10 cellular contexts compared by ENCODE assay signal in the genomic region with DNA sequence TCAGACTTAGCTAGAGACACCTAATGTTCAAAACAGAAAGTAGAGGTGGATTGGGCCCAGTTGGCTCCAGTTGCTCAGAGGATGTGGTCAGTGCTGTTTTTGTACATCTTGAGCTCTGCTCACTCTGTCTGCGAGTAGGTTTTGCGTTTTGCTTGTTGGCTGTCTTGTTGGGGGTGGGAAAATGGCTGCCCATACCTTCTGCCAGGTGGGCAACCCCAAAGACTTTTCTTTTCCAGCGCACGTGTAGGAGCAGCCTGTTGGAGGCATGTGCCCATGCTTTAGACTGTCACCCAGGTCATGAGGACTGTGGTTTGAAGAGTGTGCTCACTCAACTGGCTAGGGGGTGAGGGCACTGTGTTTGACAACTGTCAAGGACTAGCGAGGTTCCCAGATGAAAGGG.
A peak's percentile ranks its signal among the peaks of the same experiment; 100 is the strongest.
DNase-seq lines count a peak whose midpoint lies in the region; ATAC-seq and TF ChIP-seq lines count a peak whose summit lies in the region.
"Had no signal": no experiment of that assay in that cellular context is flagged by ENCODE, and none has a peak within 500 bp of the region (broad histone marks: within the 10 kb centered on the region; RNA-seq: fewer than 3 reads in every experiment).

No MANE protein-coding gene starts in this region.

- no peaks in the 10 kb centered on the region for H3K27me3 Mint-ChIP-seq in osteocyte (ENCODE audit: unreplicated experiment)

- intact Hi-C loops in mucosa of descending colon (cut with DNase I, micrococcal nuclease) = no loop called here

- H3K4me1 ChIP-seq in mucosa of descending colon (ENCODE audit: low read depth) = no peaks in the 10 kb centered on the region

- in situ Hi-C loops in brain microvascular endothelial cell (cut with HindIII; ENCODE audit: low pct_ligation_motif_present, low sequenced_read_pairs) = no loop called here

- H3K4me1 Mint-ChIP-seq in osteocyte (ENCODE audit: unreplicated experiment) = no peaks in the 10 kb centered on the region

- no peak overlapping the region for H3K27ac Mint-ChIP-seq in osteocyte (ENCODE audit: unreplicated experiment)

- H3K36me3 ChIP-seq in mucosa of descending colon (ENCODE audit: low read depth) = no peaks in the 10 kb centered on the region
- H3K36me3 ChIP-seq in brain microvascular endothelial cell (replicated peaks) = no peaks in the 10 kb centered on the region
- H3K36me3 ChIP-seq: WERI-Rb-1 had no signal

- no peaks in the 10 kb centered on the region for H3K36me3 Mint-ChIP-seq in osteocyte (ENCODE audit: unreplicated experiment)

- TF ChIP-seq CTCF in mucosa of descending colon (IDR thresholded peaks at IDR 0.05) (no peak), osteocyte (IDR thresholded peaks at IDR 0.05) (no peak), brain microvascular endothelial cell (IDR thresholded peaks at IDR 0.05; ENCODE audit: low read depth, low read length, missing control alignments) (no peak)

- H3K9me3 Mint-ChIP-seq in osteocyte (ENCODE audit: unreplicated experiment) = no peaks in the 10 kb centered on the region

- H3K4me3 ChIP-seq in mucosa of descending colon (no peak overlapping the region), brain microvascular endothelial cell (ENCODE audit: low read depth, low read length) (no peak overlapping the region)

- ATAC-seq in GM18517 (IDR thresholded peaks at IDR 0.05; ENCODE audit: unreplicated experiment) (peak; percentile 65), GM21447 (IDR thresholded peaks at IDR 0.05; ENCODE audit: unreplicated experiment) (peak; percentile 59), HG03565 (IDR thresholded peaks at IDR 0.05; ENCODE audit: unreplicated experiment) (peak; percentile 45), mucosa of descending colon (peak; percentile 75)

- H3K4me3 Mint-ChIP-seq in osteocyte (ENCODE audit: unreplicated experiment) = no peak overlapping the region

- H3K9me3 ChIP-seq in mucosa of descending colon = no peaks in the 10 kb centered on the region

- peak in 1 of 3 donors; percentile 10 for DNase-seq in mucosa of descending colon
- DNase-seq in osteocyte (ENCODE audit: extremely low spot score, unreplicated experiment) = no peak
- no peak for DNase-seq in UCSD-AML1 (lab: John Stamatoyannopoulos, UW; ENCODE audit: unreplicated experiment)
- no peak for DNase-seq in brain microvascular endothelial cell
- no peak for DNase-seq in anterior cingulate cortex (lab: John Stamatoyannopoulos, UW)
- DNase-seq: stimulated activated naive CD4-positive, alpha-beta T cell treated with Interleukin-2 at 50 U/mL for 16 hours; WERI-Rb-1 had no signal

- H3K27ac ChIP-seq in brain microvascular endothelial cell = no peak overlapping the region
- H3K27ac ChIP-seq: WERI-Rb-1 had no signal

- H3K27me3 ChIP-seq in brain microvascular endothelial cell (replicated peaks) = no peaks in the 10 kb centered on the region
